1 cellular context compared by ENCODE assay signal in genomic region chr11:67272327-67273259, GRCh38.
TF ChIP-seq lines count a peak whose summit lies in the region.

No MANE protein-coding gene starts in this region.

TF ChIP-seq in K562, 482 proteins besides CTCF, POLR2A, EP300 and RAD21:
- TF ChIP-seq POLR2G (IDR thresholded peaks at IDR 0.05; ENCODE audit: low read depth, low read length) (0 out of 2 replicates have a peak, but pooled peaks have one; percentile 8), CUX1 (CRISPR knock-in tag; IDR thresholded peaks at IDR 0.05) (no peak), HMBOX1 (IDR thresholded peaks at IDR 0.05) (no peak)
